ENCODE assay signal across 15 cellular contexts in genomic region chr3:171712168-171712938, GRCh38.
DNase-seq lines count a peak whose midpoint lies in the region; ATAC-seq, FAIRE-seq and TF ChIP-seq lines count a peak whose summit lies in the region.
"Had no signal": no experiment of that assay in that cellular context is flagged by ENCODE, and none has a peak within 500 bp of the region (broad histone marks: within the 10 kb centered on the region; RNA-seq: fewer than 3 reads in every experiment).

No MANE protein-coding gene starts in this region.

- peak overlapping the region; percentile 80 for H2AFZ ChIP-seq in IMR-90 (replicated peaks; ENCODE audit: low read length, poor library complexity)

- H3K4me3 ChIP-seq in AG04449 (ENCODE audit: low read depth, low read length), result no peak overlapping the region
- H3K4me3 ChIP-seq in IMR-90 (ENCODE audit: insufficient read depth, low read depth, low read length), result no peak overlapping the region
- no peak overlapping the region for H3K4me3 ChIP-seq in bronchial epithelial cell (ENCODE audit: low read depth, low read length)
- no peak overlapping the region for H3K4me3 ChIP-seq in HAP-1
- H3K4me3 ChIP-seq: tibial nerve had no signal

- H3K56ac ChIP-seq in IMR-90 (ENCODE audit: extremely low read depth, insufficient read depth, low read length), result peak overlapping the region; percentile 62

- peak overlapping the region; percentile 92 for H2BK5ac ChIP-seq in IMR-90 (ENCODE audit: low read depth, low read length, poor library complexity, severe bottlenecking)

- WGBS in IMR-90 (ENCODE audit: extremely low coverage in 2 of 2, insufficient read length in 1 of 2), 2 experiments, result 100% methylated on average over 1 of the region's 8 CpGs; no CpG with 5 or more reads in 1 of the 2 experiments

- H4K91ac ChIP-seq in IMR-90 (ENCODE audit: insufficient read depth, low read depth, low read length), result peak overlapping the region; percentile 94

- intact Hi-C loops in IMR-90 (cut with micrococcal nuclease), result no loop called here

- no peaks in the 10 kb centered on the region for H4K20me1 ChIP-seq in IMR-90 (ENCODE audit: insufficient read depth, low read length)

- H3K18ac ChIP-seq in IMR-90 (ENCODE audit: low read depth, low read length), result peak overlapping the region; percentile 93

- H3K36me3 ChIP-seq in IMR-90 (ENCODE audit: control insufficient read depth, insufficient read depth, low read length) (peaks cover 7% of the 10 kb centered on the region), bronchial epithelial cell (ENCODE audit: control insufficient read depth, insufficient read depth, low read length) (peaks cover 1% of the 10 kb centered on the region), HAP-1 (replicated peaks) (no peaks in the 10 kb centered on the region)

- in situ Hi-C loops in IMR-90 (cut with MboI; ENCODE audit: low sequenced_read_pairs) (no loop called here), HAP-1 (cut with MboI; ENCODE audit: low sequenced_read_pairs) (no loop called here)

- H3K79me1 ChIP-seq in IMR-90 (ENCODE audit: low read depth in 1 of 2, low read length in 2 of 2), result no peaks in the 10 kb centered on the region

- peak overlapping the region; percentile 94 for H3K14ac ChIP-seq in IMR-90 (replicated peaks; ENCODE audit: low read depth, low read length)

- H2BK20ac ChIP-seq in IMR-90 (ENCODE audit: low read depth, low read length), result peak overlapping the region; percentile 92

- dilution Hi-C loops in IMR-90 (cut with HindIII; ENCODE audit: low sequenced_read_pairs, unreplicated experiment), result no loop called here

- H2BK120ac ChIP-seq in IMR-90 (ENCODE audit: low read depth, low read length), result peak overlapping the region; percentile 96

- peak overlapping the region; percentile 58 for H3K4me2 ChIP-seq in IMR-90 (ENCODE audit: low read depth, low read length)

- peak overlapping the region; percentile 93 for H3K4ac ChIP-seq in IMR-90 (ENCODE audit: low read depth, low read length)

- no TSS peak for BruUV-seq in IMR-90 (replicated peaks; lab: Mats Ljungman, UMichigan)

- no peak for TF ChIP-seq RAD21 in IMR-90 (IDR thresholded peaks at IDR 0.05; ENCODE audit: low read length)

- peak overlapping the region; percentile 96 for H4K5ac ChIP-seq in IMR-90 (ENCODE audit: low read depth, low read length)

- H3K9me3 ChIP-seq in IMR-90 (ENCODE audit: control insufficient read depth, insufficient read depth, low read length), result peaks cover 2% of the 10 kb centered on the region; the same call in 1 of the 2 replicates
- H3K9me3 ChIP-seq in HAP-1, result no peaks in the 10 kb centered on the region

- no peak for TF ChIP-seq CTCF in AG04449 (IDR thresholded peaks at IDR 0.05; ENCODE audit: insufficient read depth, low read length, missing control alignments)
- no peak for TF ChIP-seq CTCF in IMR-90 (conservative IDR thresholded peaks at IDR 0.05; ENCODE audit: low read depth, low read length)
- no peak for TF ChIP-seq CTCF in bronchial epithelial cell (IDR thresholded peaks at IDR 0.05; ENCODE audit: insufficient read depth, low read length, severe bottlenecking)

- H3K23ac ChIP-seq in IMR-90 (ENCODE audit: low read depth, low read length), result peak overlapping the region; percentile 80; the same call in 1 of the 2 replicates

- H3K4me1 ChIP-seq in IMR-90 (ENCODE audit: control insufficient read depth, insufficient read depth, low read length) (peaks cover 13% of the 10 kb centered on the region), HAP-1 (peaks cover 11% of the 10 kb centered on the region)
- H3K4me1 ChIP-seq: tibial nerve had no signal

- peak; percentile 2 for DNase-seq in AG04449 (ENCODE audit: low read depth, low spot score)
- DNase-seq in IMR-90, result peak; percentile 88
- DNase-seq in bronchial epithelial cell (ENCODE audit: low read depth), result peak; percentile 53
- peak; percentile 13 to 88 for DNase-seq in lung microvascular endothelial cell (ENCODE audit: low read depth in 2 of 2)
- no peak for DNase-seq in HAP-1 (ENCODE audit: low spot score in 2 of 2)
- no peak for DNase-seq in UCSD-AML1 (lab: John Stamatoyannopoulos, UW; ENCODE audit: unreplicated experiment)
- no peak for DNase-seq in medulla oblongata (ENCODE audit: extremely low spot score)
- DNase-seq: activated naive CD4-positive, alpha-beta T cell; DMS53; NCI-H187 treated with DMSO at 0.1 percent for 48 hours; NCI-H748 treated with DMSO at 0.1 percent for 48 hours; SIG-M5 had no signal

- peak overlapping the region; percentile 1; the same call in 1 of the 2 replicates for H3K9ac ChIP-seq in IMR-90 (ENCODE audit: low read depth, low read length)

- peaks cover 7% of the 10 kb centered on the region for H3K9me1 ChIP-seq in IMR-90 (ENCODE audit: insufficient read depth, low read length)

- CTCF ChIA-PET in AG04449 (lab: Yijun Ruan, JAX), result interaction anchor here (0.6 to 2.4 kb wide), 3 partner anchors 9 to 283 kb away, joined by 3 to 10 read pairs (median 5); no protein-coding TSS in a partner anchor
- CTCF ChIA-PET in IMR-90 (lab: Yijun Ruan, JAX), result interaction anchor here (0.6 to 1.1 kb wide), 3 partner anchors 54 to 1124 kb away, joined by 3 to 5 read pairs (median 5); no protein-coding TSS in a partner anchor

- peak overlapping the region; percentile 95 for H3K27ac ChIP-seq in IMR-90 (ENCODE audit: insufficient read depth, low read length)
- H3K27ac ChIP-seq: tibial nerve had no signal

- peak overlapping the region; percentile 6 for H2AK9ac ChIP-seq in IMR-90 (replicated peaks; ENCODE audit: low read depth, low read length, poor library complexity)

- no peaks in the 10 kb centered on the region for H3K27me3 ChIP-seq in IMR-90 (ENCODE audit: control insufficient read depth, insufficient read depth, low read length)
- H3K27me3 ChIP-seq in bronchial epithelial cell (ENCODE audit: control insufficient read depth, insufficient read depth, low read length), result no peaks in the 10 kb centered on the region
- no peaks in the 10 kb centered on the region for H3K27me3 ChIP-seq in HAP-1 (ENCODE audit: low read depth)
- H3K27me3 ChIP-seq: tibial nerve had no signal

- FAIRE-seq in bronchial epithelial cell (lab: Jason Lieb, UNC), result no peak
- FAIRE-seq: TTC549 had no signal

- no peak for TF ChIP-seq POLR2A in IMR-90 (IDR thresholded peaks at IDR 0.05; ENCODE audit: low read depth, low read length)

- ATAC-seq in IMR-90 (ENCODE audit: low read depth), result peak; percentile 92
- no peak for ATAC-seq in HG02885 (IDR thresholded peaks at IDR 0.05; ENCODE audit: poor library complexity, unreplicated experiment)

- peak overlapping the region; percentile 95 for H2AK5ac ChIP-seq in IMR-90 (ENCODE audit: low read depth, low read length)

- POLR2A ChIA-PET in AG04449 (lab: Yijun Ruan, JAX), result no interaction called here
- POLR2A ChIA-PET in IMR-90 (lab: Charles Lee; ENCODE audit: unreplicated experiment), result no interaction called here

- H2BK15ac ChIP-seq in IMR-90 (ENCODE audit: low read depth, low read length), result peak overlapping the region; percentile 86

- peak overlapping the region; percentile 91 to 94 for H4K8ac ChIP-seq in IMR-90 (ENCODE audit: low read depth in 2 of 2, low read length in 2 of 2)

TF ChIP-seq in IMR-90, 13 proteins besides CTCF, POLR2A, EP300 and RAD21:
- TF ChIP-seq FOS (IDR thresholded peaks at IDR 0.05; ENCODE audit: low read depth, low read length) (peak; percentile 29; the same call in 1 of the 2 replicates), RFX5 (IDR thresholded peaks at IDR 0.05; ENCODE audit: low read depth, low read length) (no peak)

Comparison
In these comparisons a context has a peak if more than half of its experiments do, and no peak if none do; other contexts are left out.
1. DNase-seq: peak in AG04449 (single experiment), IMR-90 (single experiment), bronchial epithelial cell (single experiment) and lung microvascular endothelial cell (2 of 2); none in HAP-1 (0 of 2), UCSD-AML1 (single experiment) and medulla oblongata (single experiment).